15 cellular contexts compared by ENCODE assay signal in genomic region chr7:70790215-70791073, GRCh38.
A peak's percentile ranks its signal among the peaks of the same experiment; 100 is the strongest.
DNase-seq lines count a peak whose midpoint lies in the region; ATAC-seq and TF ChIP-seq lines count a peak whose summit lies in the region.
"Had no signal": no experiment of that assay in that cellular context is flagged by ENCODE, and none has a peak within 500 bp of the region (broad histone marks: within the 10 kb centered on the region; RNA-seq: fewer than 3 reads in every experiment).

No MANE protein-coding gene starts in this region.

- H3K4me3 Mint-ChIP-seq in T-helper 17 cell, result no peak overlapping the region
- no peak overlapping the region for H3K4me3 Mint-ChIP-seq in osteocyte (ENCODE audit: unreplicated experiment)

- H3K4me1 Mint-ChIP-seq in T-helper 17 cell (peaks cover 27% of the 10 kb centered on the region), osteocyte (ENCODE audit: unreplicated experiment) (peaks cover 8% of the 10 kb centered on the region)

- H3K36me3 Mint-ChIP-seq in T-helper 17 cell (ENCODE audit: low read depth), result peaks cover 4% of the 10 kb centered on the region
- peaks cover 53% of the 10 kb centered on the region for H3K36me3 Mint-ChIP-seq in osteocyte (ENCODE audit: unreplicated experiment)

- H3K27ac Mint-ChIP-seq in T-helper 17 cell (peak overlapping the region; percentile 98), osteocyte (ENCODE audit: unreplicated experiment) (no peak overlapping the region)

- H3K27me3 Mint-ChIP-seq in T-helper 17 cell (no peaks in the 10 kb centered on the region), osteocyte (ENCODE audit: unreplicated experiment) (no peaks in the 10 kb centered on the region)

- ATAC-seq in T-helper 17 cell (no peak), GM21381 (IDR thresholded peaks at IDR 0.05; ENCODE audit: unreplicated experiment) (no peak), HG02571 (IDR thresholded peaks at IDR 0.05; ENCODE audit: unreplicated experiment) (no peak)

- no peak for DNase-seq in T-helper 17 cell
- DNase-seq in islet precursor cell, result peak; percentile 45
- DNase-seq in osteocyte (ENCODE audit: extremely low spot score, unreplicated experiment), result peak; percentile 83
- DNase-seq in activated T-cell treated with anti-CD3 and anti-CD28 coated beads, Interleukin-2, amount 50 U/mL, for 48 hours, result no peak
- DNase-seq in activated gamma-delta T cell (lab: John Stamatoyannopoulos, UW), result no peak
- DNase-seq: KBM-7, NCI-H1105 treated with DMSO at 0.1 percent for 48 hours, NCI-H187 treated with DMSO at 0.1 percent for 48 hours, NCI-H345, NCI-H524 treated with DMSO at 0.1 percent for 48 hours, RPMI8226, SHP77 treated with DMSO at 0.1 percent for 48 hours had no signal

- TF ChIP-seq CTCF in osteocyte (IDR thresholded peaks at IDR 0.05), result no peak

- no peaks in the 10 kb centered on the region for H3K9me3 Mint-ChIP-seq in osteocyte (ENCODE audit: unreplicated experiment)

- no peaks in the 10 kb centered on the region for H3K9me3 ChIP-seq in T-helper 17 cell (ENCODE audit: control insufficient read depth, low read length, poor library complexity, severe bottlenecking)
- H3K9me3 ChIP-seq: BLaER1 treated with 17β-estradiol and CSF1 and Interleukin-3, amounts not matched to agents 10 nM and 100 nM had no signal

Comparison
In these comparisons a context has a peak if more than half of its experiments do, and no peak if none do; other contexts are left out.
1. DNase-seq: peak in islet precursor cell (single experiment) and osteocyte (single experiment); none in T-helper 17 cell (0 of 3), activated T-cell treated with anti-CD3 and anti-CD28 coated beads, Interleukin-2, amount 50 U/mL, for 48 hours (0 of 2) and activated gamma-delta T cell (single experiment).